ENCODE assay signal across 8 cellular contexts in genomic region chr2:54556659-54557121, GRCh38.
A peak's percentile ranks its signal among the peaks of the same experiment; 100 is the strongest.
DNase-seq lines count a peak whose midpoint lies in the region; ATAC-seq and TF ChIP-seq lines count a peak whose summit lies in the region.

No MANE protein-coding gene starts in this region.

- H3K4me3 ChIP-seq in RWPE2 (ENCODE audit: severe bottlenecking) (no peak overlapping the region), fibroblast of mammary gland (ENCODE audit: control insufficient read depth, low read depth, low read length) (no peak overlapping the region)

- no peak for TF ChIP-seq CTCF in Calu3 (IDR thresholded peaks at IDR 0.05; ENCODE audit: unreplicated experiment)
- no peak for TF ChIP-seq CTCF in RWPE2 (IDR thresholded peaks at IDR 0.05; ENCODE audit: poor library complexity, severe bottlenecking)
- no peak for TF ChIP-seq CTCF in fibroblast of mammary gland (conservative IDR thresholded peaks at IDR 0.05; ENCODE audit: control insufficient read depth, insufficient read depth, low read depth, low read length)

- peaks cover 26% of the 10 kb centered on the region for H3K4me1 ChIP-seq in RWPE2 (ENCODE audit: insufficient read depth, poor library complexity, severe bottlenecking)

- DNase-seq in Calu3 (no peak), RWPE2 (ENCODE audit: low spot score) (no peak), fibroblast of mammary gland (ENCODE audit: low read depth) (peak; percentile 93), renal cortical epithelial cell (ENCODE audit: low read depth) (peak; percentile 97), NK-92 (lab: John Stamatoyannopoulos, UW; ENCODE audit: unreplicated experiment) (no peak), posterior cingulate gyrus (no peak)

- H3K27me3 Mint-ChIP-seq in Calu3 (ENCODE audit: unreplicated experiment) = no peaks in the 10 kb centered on the region

- peak overlapping the region; percentile 58 for H3K27ac Mint-ChIP-seq in Calu3 (ENCODE audit: unreplicated experiment)

- H3K9me3 Mint-ChIP-seq in Calu3 (ENCODE audit: low read depth, unreplicated experiment) = no peaks in the 10 kb centered on the region

- H3K36me3 ChIP-seq in RWPE2 (ENCODE audit: low read depth) = peaks cover 3% of the 10 kb centered on the region; the same call in 1 of the 2 replicates

- no TSS peak for BruUV-seq in Calu3 (replicated peaks; lab: Mats Ljungman, UMichigan)

- peaks cover 44% of the 10 kb centered on the region for H3K4me1 Mint-ChIP-seq in Calu3 (ENCODE audit: low read depth, unreplicated experiment)

- H3K36me3 Mint-ChIP-seq in Calu3 (ENCODE audit: insufficient read depth, unreplicated experiment) = peaks cover 60% of the 10 kb centered on the region

- ATAC-seq in RWPE2 (ENCODE audit: low read depth) (peak; percentile 6; the same call in 2 of the 3 replicates), GM18498 (IDR thresholded peaks at IDR 0.05; ENCODE audit: unreplicated experiment) (no peak), GM19324 (IDR thresholded peaks at IDR 0.05; ENCODE audit: low FRiP score, unreplicated experiment) (no peak)

- intact Hi-C loops in Calu3 (cut with micrococcal nuclease; ENCODE audit: unreplicated experiment) (loop anchor here (2.0 to 5.0 kb wide), 3 partner anchors 16 to 76 kb away; no protein-coding TSS in a partner anchor), posterior cingulate gyrus (cut with DNase I) (no loop called here)

- CTCF ChIA-PET in Calu3 (lab: Charles Lee) = interaction anchor here (0.6 to 1.2 kb wide), 5 partner anchors 9 to 34 kb away, joined by 3 read pairs; no protein-coding TSS in a partner anchor

- H3K9me3 ChIP-seq in RWPE2 (ENCODE audit: severe bottlenecking) = no peaks in the 10 kb centered on the region

- peak overlapping the region; percentile 95 for H3K27ac ChIP-seq in RWPE2 (ENCODE audit: poor library complexity, severe bottlenecking)

- H3K4me3 Mint-ChIP-seq in Calu3 (ENCODE audit: low read depth, unreplicated experiment) = peak overlapping the region; percentile 84

- no peaks in the 10 kb centered on the region for H3K27me3 ChIP-seq in RWPE2 (ENCODE audit: insufficient read depth, poor library complexity, severe bottlenecking)

Comparison
In these comparisons a context has a peak if more than half of its experiments do, and no peak if none do; other contexts are left out.
1. DNase-seq: peak in fibroblast of mammary gland (single experiment) and renal cortical epithelial cell (single experiment); none in Calu3 (single experiment), RWPE2 (single experiment), NK-92 (single experiment) and posterior cingulate gyrus (0 of 10).